In genomic region chr17:69834494-69834893, GRCh38 we compare ENCODE assay signal across 29 cellular contexts.
"Had no signal": no experiment of that assay in that cellular context is flagged by ENCODE, and none has a peak within 500 bp of the region (broad histone marks: within the 10 kb centered on the region; RNA-seq: fewer than 3 reads in every experiment).

No MANE protein-coding gene starts in this region.

- H3K27me3 ChIP-seq: body of pancreas, esophagus squamous epithelium had no signal

- H3K27ac Mint-ChIP-seq: activated CD4-positive, alpha-beta memory T cell treated with anti-CD3 and anti-CD28 coated beads for 36 hours; activated CD4-positive, alpha-beta T cell treated with anti-CD3 and anti-CD28 coated beads for 36 hours; activated CD4-positive, alpha-beta T cell treated with anti-CD3 and anti-CD28 coated beads, Interleukin-2, amount 10 ng/mL, durations not matched to agents 24 days and 14 days; activated CD8-positive, alpha-beta memory T cell treated with anti-CD3 and anti-CD28 coated beads, Interleukin-2, amount 10 ng/mL, durations not matched to agents 7 days and 5 days; activated CD8-positive, alpha-beta T cell treated with anti-CD3 and anti-CD28 coated beads, Interleukin-2, amount 10 ng/mL, durations not matched to agents 7 days and 5 days; activated naive CD4-positive, alpha-beta T cell treated with anti-CD3 and anti-CD28 coated beads, Interleukin-2, amount 10 ng/mL, durations not matched to agents 7 days and 5 days; activated naive CD8-positive, alpha-beta T cell; effector memory CD8-positive, alpha-beta T cell had no signal

- H3K4me3 ChIP-seq: body of pancreas, esophagus squamous epithelium had no signal

- H3K36me3 ChIP-seq: esophagus squamous epithelium had no signal

- ATAC-seq: activated CD4-positive, alpha-beta T cell treated with anti-CD3 and anti-CD28 coated beads for 36 hours; activated CD8-positive, alpha-beta memory T cell treated with anti-CD3 and anti-CD28 coated beads, Interleukin-2, amount 10 ng/mL, durations not matched to agents 7 days and 5 days; activated CD8-positive, alpha-beta T cell treated with anti-CD3 and anti-CD28 coated beads, Interleukin-2, amount 10 ng/mL, durations not matched to agents 7 days and 5 days; body of pancreas; effector memory CD8-positive, alpha-beta T cell had no signal

- H3K27ac ChIP-seq: body of pancreas, epithelial cell of prostate, esophagus squamous epithelium had no signal

- FAIRE-seq: colon, frontal cortex had no signal

- H3K4me1 ChIP-seq: body of pancreas, esophagus squamous epithelium had no signal

- H3K27me3 Mint-ChIP-seq: activated CD4-positive, alpha-beta memory T cell treated with anti-CD3 and anti-CD28 coated beads for 36 hours; activated CD4-positive, alpha-beta T cell treated with anti-CD3 and anti-CD28 coated beads, Interleukin-2, amount 10 ng/mL, durations not matched to agents 24 days and 14 days; activated CD8-positive, alpha-beta memory T cell treated with anti-CD3 and anti-CD28 coated beads, Interleukin-2, amount 10 ng/mL, durations not matched to agents 7 days and 5 days; activated naive CD4-positive, alpha-beta T cell treated with anti-CD3 and anti-CD28 coated beads, Interleukin-2, amount 10 ng/mL, durations not matched to agents 7 days and 5 days; effector memory CD8-positive, alpha-beta T cell had no signal

- DNase-seq: activated CD4-positive, alpha-beta memory T cell treated with anti-CD3 and anti-CD28 coated beads for 36 hours; activated CD4-positive, alpha-beta T cell treated with anti-CD3 and anti-CD28 coated beads for 36 hours; activated CD4-positive, alpha-beta T cell treated with anti-CD3 and anti-CD28 coated beads, Interleukin-2, amount 10 ng/mL, durations not matched to agents 24 days and 14 days; activated CD4-positive, CD25-positive, alpha-beta regulatory T cell; activated CD4-positive, CD25-positive, alpha-beta regulatory T cell treated with anti-CD3 and anti-CD28 coated beads, Interleukin-2, amount 50 U/mL, for 72 hours; activated CD8-positive, alpha-beta memory T cell treated with anti-CD3 and anti-CD28 coated beads, Interleukin-2, amount 10 ng/mL, durations not matched to agents 7 days and 5 days; activated CD8-positive, alpha-beta memory T cell treated with anti-CD3 and anti-CD28 coated beads, Interleukin-2, amount 50 U/mL, for 4 hours; activated CD8-positive, alpha-beta T cell treated with anti-CD3 and anti-CD28 coated beads, Interleukin-2, amount 10 ng/mL, durations not matched to agents 7 days and 5 days; activated gamma-delta T cell; activated naive CD4-positive, alpha-beta T cell; activated naive CD4-positive, alpha-beta T cell treated with anti-CD3 and anti-CD28 coated beads, Interleukin-2, amount 10 ng/mL, durations not matched to agents 7 days and 5 days; activated T-cell treated with anti-CD3 and anti-CD28 coated beads, Interleukin-2, amount 50 U/mL, for 1 hour; activated T-cell treated with anti-CD3 and anti-CD28 coated beads, Interleukin-2, amount 50 U/mL, for 48 hours; amygdala; aorta; body of pancreas; caudate nucleus; cortex of kidney; dermis blood vessel endothelial cell; effector CD4-positive, alpha-beta T cell; effector memory CD8-positive, alpha-beta T cell; esophagus squamous epithelium; head of caudate nucleus; hippocampal formation; T-helper 2 cell had no signal

- H3K4me1 Mint-ChIP-seq: activated CD4-positive, alpha-beta T cell treated with anti-CD3 and anti-CD28 coated beads for 36 hours; activated CD4-positive, alpha-beta T cell treated with anti-CD3 and anti-CD28 coated beads, Interleukin-2, amount 10 ng/mL, durations not matched to agents 24 days and 14 days; activated CD8-positive, alpha-beta memory T cell treated with anti-CD3 and anti-CD28 coated beads, Interleukin-2, amount 10 ng/mL, durations not matched to agents 7 days and 5 days; activated naive CD4-positive, alpha-beta T cell treated with anti-CD3 and anti-CD28 coated beads, Interleukin-2, amount 10 ng/mL, durations not matched to agents 7 days and 5 days had no signal

- H3K36me3 Mint-ChIP-seq: activated CD4-positive, alpha-beta memory T cell treated with anti-CD3 and anti-CD28 coated beads for 36 hours; activated CD8-positive, alpha-beta memory T cell treated with anti-CD3 and anti-CD28 coated beads, Interleukin-2, amount 10 ng/mL, durations not matched to agents 7 days and 5 days; activated naive CD4-positive, alpha-beta T cell treated with anti-CD3 and anti-CD28 coated beads, Interleukin-2, amount 10 ng/mL, durations not matched to agents 7 days and 5 days; activated naive CD8-positive, alpha-beta T cell had no signal

- H3K4me3 Mint-ChIP-seq: activated CD4-positive, alpha-beta memory T cell treated with anti-CD3 and anti-CD28 coated beads for 36 hours; activated CD4-positive, alpha-beta T cell treated with anti-CD3 and anti-CD28 coated beads for 36 hours; activated CD4-positive, alpha-beta T cell treated with anti-CD3 and anti-CD28 coated beads, Interleukin-2, amount 10 ng/mL, durations not matched to agents 24 days and 14 days; activated CD8-positive, alpha-beta memory T cell treated with anti-CD3 and anti-CD28 coated beads, Interleukin-2, amount 10 ng/mL, durations not matched to agents 7 days and 5 days; activated CD8-positive, alpha-beta T cell treated with anti-CD3 and anti-CD28 coated beads, Interleukin-2, amount 10 ng/mL, durations not matched to agents 7 days and 5 days; activated naive CD4-positive, alpha-beta T cell treated with anti-CD3 and anti-CD28 coated beads, Interleukin-2, amount 10 ng/mL, durations not matched to agents 7 days and 5 days; activated naive CD8-positive, alpha-beta T cell; effector memory CD8-positive, alpha-beta T cell had no signal

- H3K9me3 Mint-ChIP-seq: activated naive CD4-positive, alpha-beta T cell treated with anti-CD3 and anti-CD28 coated beads, Interleukin-2, amount 10 ng/mL, durations not matched to agents 7 days and 5 days had no signal
